Comparison of ENCODE assay signal across 1 cellular context in the genomic region with DNA sequence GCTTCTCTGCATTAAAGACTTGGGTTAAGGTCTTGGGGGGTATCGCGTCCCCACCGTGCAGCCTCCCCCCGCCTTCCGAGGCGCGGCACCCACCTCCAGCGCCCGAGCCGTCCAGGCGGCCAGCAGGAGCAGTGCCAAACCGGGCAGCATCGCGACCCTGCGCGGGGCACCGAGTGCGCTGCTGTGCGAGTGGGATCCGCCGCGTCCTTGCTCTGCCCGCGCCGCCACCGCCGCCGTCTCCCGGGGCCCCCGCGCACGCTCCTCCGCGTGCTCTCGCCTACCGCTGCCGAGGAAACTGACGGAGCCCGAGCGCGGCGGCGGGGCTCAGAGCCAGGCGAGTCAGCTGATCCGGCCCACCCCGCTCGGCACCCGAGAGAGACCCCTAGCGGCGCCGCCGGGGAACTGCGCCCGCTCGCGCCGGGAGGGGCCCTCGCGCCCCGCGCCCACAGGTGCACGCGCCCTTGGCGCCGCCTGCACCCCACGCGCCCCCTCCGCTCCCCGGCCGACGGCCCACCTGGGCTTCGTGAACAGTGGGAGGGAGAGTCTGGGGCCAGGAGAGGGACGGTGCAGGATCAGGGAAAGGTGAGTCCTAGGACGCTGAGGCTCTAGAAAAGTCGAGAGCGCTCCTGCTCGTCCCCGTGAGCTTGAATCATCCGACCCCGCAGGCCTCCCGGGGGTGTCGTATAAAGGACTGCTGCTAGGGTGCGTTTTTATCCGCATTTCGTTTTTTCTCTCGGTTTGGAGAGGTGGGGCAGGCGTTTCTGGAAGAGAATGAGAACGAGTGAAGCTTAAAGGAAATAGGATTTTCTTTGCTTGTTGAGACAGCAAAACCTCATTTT.
A peak's percentile ranks its signal among the peaks of the same experiment; 100 is the strongest.
TF ChIP-seq lines count a peak whose summit lies in the region.

TSS of gene APP (minus strand) at position 300 of the 839 bp plus-strand sequence. CDS start at position 150, 150 bp downstream.

TF ChIP-seq in HepG2, 621 proteins besides CTCF, POLR2A, EP300 and RAD21 (continued from another document and continues in another):
- TF ChIP-seq HMGXB3 (CRISPR knock-in tag; IDR thresholded peaks at IDR 0.05; ENCODE audit: borderline replicate concordance) = no peak
- 0 out of 2 replicates have a peak, but pooled peaks have one; percentile 29 for TF ChIP-seq PHF21A (CRISPR knock-in tag; IDR thresholded peaks at IDR 0.05)
- TF ChIP-seq ZFP37 (CRISPR knock-in tag; IDR thresholded peaks at IDR 0.05; ENCODE audit: borderline replicate concordance) = no peak
- no peak for TF ChIP-seq NR1H2 (CRISPR knock-in tag; IDR thresholded peaks at IDR 0.05; ENCODE audit: borderline replicate concordance, low read depth)
- TF ChIP-seq TBX2 (CRISPR knock-in tag; IDR thresholded peaks at IDR 0.05; ENCODE audit: borderline replicate concordance) = peak; percentile 72
- TF ChIP-seq ZMYM2 (CRISPR knock-in tag; IDR thresholded peaks at IDR 0.05) = no peak
- peak; percentile 56; the same call in 1 of the 2 replicates for TF ChIP-seq MXD1 (CRISPR knock-in tag; IDR thresholded peaks at IDR 0.05)
- TF ChIP-seq KDM5B (CRISPR knock-in tag; IDR thresholded peaks at IDR 0.05; ENCODE audit: borderline replicate concordance) = peak; percentile 95
- 0 out of 2 replicates have a peak, but pooled peaks have one; percentile 24 for TF ChIP-seq ELF3 (CRISPR knock-in tag; IDR thresholded peaks at IDR 0.05)
- TF ChIP-seq MEIS2 (CRISPR knock-in tag; IDR thresholded peaks at IDR 0.05) = 0 out of 2 replicates have a peak, but pooled peaks have one; percentile 54
- TF ChIP-seq SPEN (CRISPR knock-in tag; IDR thresholded peaks at IDR 0.05; ENCODE audit: low read depth) = peak; percentile 51; the same call in 1 of the 2 replicates
- TF ChIP-seq TEAD3 (CRISPR knock-in tag; optimal IDR thresholded peaks at IDR 0.05; ENCODE audit: borderline replicate concordance) = no peak
- TF ChIP-seq, protein P1, sequence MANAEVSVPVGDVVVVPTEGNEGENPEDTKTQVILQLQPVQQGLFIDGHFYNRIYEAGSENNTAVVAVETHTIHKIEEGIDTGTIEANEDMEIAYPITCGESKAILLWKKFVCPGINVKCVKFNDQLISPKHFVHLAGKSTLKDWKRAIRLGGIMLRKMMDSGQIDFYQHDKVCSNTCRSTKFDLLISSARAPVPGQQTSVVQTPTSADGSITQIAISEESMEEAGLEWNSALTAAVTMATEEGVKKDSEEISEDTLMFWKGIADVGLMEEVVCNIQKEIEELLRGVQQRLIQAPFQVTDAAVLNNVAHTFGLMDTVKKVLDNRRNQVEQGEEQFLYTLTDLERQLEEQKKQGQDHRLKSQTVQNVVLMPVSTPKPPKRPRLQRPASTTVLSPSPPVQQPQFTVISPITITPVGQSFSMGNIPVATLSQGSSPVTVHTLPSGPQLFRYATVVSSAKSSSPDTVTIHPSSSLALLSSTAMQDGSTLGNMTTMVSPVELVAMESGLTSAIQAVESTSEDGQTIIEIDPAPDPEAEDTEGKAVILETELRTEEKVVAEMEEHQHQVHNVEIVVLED (CRISPR knock-in tag; IDR thresholded peaks at IDR 0.05; ENCODE audit: borderline replicate concordance) = peak; percentile 47; the same call in 1 of the 2 replicates
- TF ChIP-seq ZNF616 (CRISPR knock-in tag; IDR thresholded peaks at IDR 0.05; ENCODE audit: low read depth) = 0 out of 2 replicates have a peak, but pooled peaks have one; percentile 55
- TF ChIP-seq ZIK1 (CRISPR knock-in tag; IDR thresholded peaks at IDR 0.05; ENCODE audit: borderline replicate concordance, low read depth) = peak; percentile 86
- TF ChIP-seq, protein P2, sequence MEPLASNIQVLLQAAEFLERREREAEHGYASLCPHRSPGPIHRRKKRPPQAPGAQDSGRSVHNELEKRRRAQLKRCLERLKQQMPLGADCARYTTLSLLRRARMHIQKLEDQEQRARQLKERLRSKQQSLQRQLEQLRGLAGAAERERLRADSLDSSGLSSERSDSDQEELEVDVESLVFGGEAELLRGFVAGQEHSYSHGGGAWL (CRISPR knock-in tag; IDR thresholded peaks at IDR 0.05) = peak; percentile 67; the same call in 1 of the 2 replicates
- TF ChIP-seq MAZ (IDR thresholded peaks at IDR 0.05; ENCODE audit: borderline replicate concordance, low read depth, low read length) = peak; percentile 85
- peak; percentile 93 for TF ChIP-seq MAZ (CRISPR knock-in tag; IDR thresholded peaks at IDR 0.05; ENCODE audit: low read depth)
- TF ChIP-seq, protein P3, sequence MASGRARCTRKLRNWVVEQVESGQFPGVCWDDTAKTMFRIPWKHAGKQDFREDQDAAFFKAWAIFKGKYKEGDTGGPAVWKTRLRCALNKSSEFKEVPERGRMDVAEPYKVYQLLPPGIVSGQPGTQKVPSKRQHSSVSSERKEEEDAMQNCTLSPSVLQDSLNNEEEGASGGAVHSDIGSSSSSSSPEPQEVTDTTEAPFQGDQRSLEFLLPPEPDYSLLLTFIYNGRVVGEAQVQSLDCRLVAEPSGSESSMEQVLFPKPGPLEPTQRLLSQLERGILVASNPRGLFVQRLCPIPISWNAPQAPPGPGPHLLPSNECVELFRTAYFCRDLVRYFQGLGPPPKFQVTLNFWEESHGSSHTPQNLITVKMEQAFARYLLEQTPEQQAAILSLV (CRISPR knock-in tag; IDR thresholded peaks at IDR 0.05; ENCODE audit: borderline replicate concordance) = peak; percentile 93
- peak; percentile 48; the same call in 1 of the 2 replicates for TF ChIP-seq ZNF784 (CRISPR knock-in tag; IDR thresholded peaks at IDR 0.05; ENCODE audit: borderline replicate concordance)
- 0 out of 2 replicates have a peak, but pooled peaks have one; percentile 52 for TF ChIP-seq ESRRA (CRISPR knock-in tag; IDR thresholded peaks at IDR 0.05; ENCODE audit: low read depth)
- TF ChIP-seq ZNF274 (CRISPR knock-in tag; IDR thresholded peaks at IDR 0.05) = peak; percentile 53; the same call in 1 of the 2 replicates
- TF ChIP-seq ZNF331 (CRISPR knock-in tag; IDR thresholded peaks at IDR 0.05) = peak; percentile 25; the same call in 1 of the 2 replicates
- peak; percentile 22 for TF ChIP-seq ZNF883 (CRISPR knock-in tag; IDR thresholded peaks at IDR 0.05; ENCODE audit: not compliant biosample characterization)
- no peak for TF ChIP-seq ZNF503 (CRISPR knock-in tag; IDR thresholded peaks at IDR 0.05)
- TF ChIP-seq, protein P4, sequence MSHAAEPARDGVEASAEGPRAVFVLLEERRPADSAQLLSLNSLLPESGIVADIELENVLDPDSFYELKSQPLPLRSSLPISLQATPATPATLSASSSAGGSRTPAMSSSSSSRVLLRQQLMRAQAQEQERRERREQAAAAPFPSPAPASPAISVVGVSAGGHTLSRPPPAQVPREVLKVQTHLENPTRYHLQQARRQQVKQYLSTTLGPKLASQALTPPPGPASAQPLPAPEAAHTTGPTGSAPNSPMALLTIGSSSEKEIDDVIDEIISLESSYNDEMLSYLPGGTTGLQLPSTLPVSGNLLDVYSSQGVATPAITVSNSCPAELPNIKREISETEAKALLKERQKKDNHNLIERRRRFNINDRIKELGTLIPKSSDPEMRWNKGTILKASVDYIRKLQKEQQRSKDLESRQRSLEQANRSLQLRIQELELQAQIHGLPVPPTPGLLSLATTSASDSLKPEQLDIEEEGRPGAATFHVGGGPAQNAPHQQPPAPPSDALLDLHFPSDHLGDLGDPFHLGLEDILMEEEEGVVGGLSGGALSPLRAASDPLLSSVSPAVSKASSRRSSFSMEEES (CRISPR knock-in tag; IDR thresholded peaks at IDR 0.05) = peak; percentile 80
- TF ChIP-seq ZNF253 (CRISPR knock-in tag; IDR thresholded peaks at IDR 0.05; ENCODE audit: borderline replicate concordance) = 0 out of 2 replicates have a peak, but pooled peaks have one; percentile 16
- 0 out of 2 replicates have a peak, but pooled peaks have one; percentile 32 for TF ChIP-seq CBFB (CRISPR knock-in tag; IDR thresholded peaks at IDR 0.05)
- peak; percentile 75 for TF ChIP-seq ARNT2 (CRISPR knock-in tag; IDR thresholded peaks at IDR 0.05; ENCODE audit: low read depth)
- TF ChIP-seq CCDC6 (CRISPR knock-in tag; IDR thresholded peaks at IDR 0.05) = peak; percentile 78; the same call in 1 of the 2 replicates
- peak; percentile 28; the same call in 1 of the 2 replicates for TF ChIP-seq SKIL (CRISPR knock-in tag; IDR thresholded peaks at IDR 0.05; ENCODE audit: borderline replicate concordance)
- TF ChIP-seq, protein P5, sequence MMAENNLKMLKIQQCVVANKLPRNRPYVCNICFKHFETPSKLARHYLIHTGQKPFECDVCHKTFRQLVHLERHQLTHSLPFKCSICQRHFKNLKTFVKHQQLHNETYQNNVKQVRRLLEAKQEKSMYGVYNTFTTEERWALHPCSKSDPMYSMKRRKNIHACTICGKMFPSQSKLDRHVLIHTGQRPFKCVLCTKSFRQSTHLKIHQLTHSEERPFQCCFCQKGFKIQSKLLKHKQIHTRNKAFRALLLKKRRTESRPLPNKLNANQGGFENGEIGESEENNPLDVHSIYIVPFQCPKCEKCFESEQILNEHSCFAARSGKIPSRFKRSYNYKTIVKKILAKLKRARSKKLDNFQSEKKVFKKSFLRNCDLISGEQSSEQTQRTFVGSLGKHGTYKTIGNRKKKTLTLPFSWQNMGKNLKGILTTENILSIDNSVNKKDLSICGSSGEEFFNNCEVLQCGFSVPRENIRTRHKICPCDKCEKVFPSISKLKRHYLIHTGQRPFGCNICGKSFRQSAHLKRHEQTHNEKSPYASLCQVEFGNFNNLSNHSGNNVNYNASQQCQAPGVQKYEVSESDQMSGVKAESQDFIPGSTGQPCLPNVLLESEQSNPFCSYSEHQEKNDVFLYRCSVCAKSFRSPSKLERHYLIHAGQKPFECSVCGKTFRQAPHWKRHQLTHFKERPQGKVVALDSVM (CRISPR knock-in tag; IDR thresholded peaks at IDR 0.05) = 0 out of 2 replicates have a peak, but pooled peaks have one; percentile 38
- no peak for TF ChIP-seq ZNF510 (CRISPR knock-in tag; IDR thresholded peaks at IDR 0.05; ENCODE audit: low read depth)
- TF ChIP-seq DBP (CRISPR knock-in tag; IDR thresholded peaks at IDR 0.05; ENCODE audit: not compliant biosample characterization) = no peak
